In the genomic region with DNA sequence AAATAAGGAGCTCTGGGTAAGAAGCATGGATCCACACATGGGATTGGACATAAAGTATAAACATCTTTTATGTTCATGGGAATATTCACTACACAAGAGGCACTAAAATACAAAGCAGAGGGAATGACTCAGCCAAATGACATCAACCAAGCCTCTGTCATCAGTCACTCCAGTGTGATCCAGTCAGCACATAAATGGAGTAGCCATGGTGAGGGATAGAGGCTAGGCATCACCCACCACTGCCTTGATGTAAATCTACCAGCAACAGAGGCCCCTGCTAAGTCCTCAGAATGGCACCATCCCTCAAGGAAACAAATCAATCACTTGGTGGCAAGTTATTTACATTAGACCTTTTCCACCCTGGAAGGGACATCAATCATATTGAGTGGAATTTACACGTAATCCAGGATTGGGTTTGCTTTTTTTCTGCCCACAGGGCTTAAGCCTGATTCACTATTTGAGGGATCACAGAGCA, we compare ENCODE assay signal across 17 cellular contexts. TPM values are rescaled to one million over a fixed set of nuclear protein-coding genes. Genes with fewer than 3 reads are reported as not detected.
DNase-seq lines count a peak whose midpoint lies in the region; ATAC-seq, FAIRE-seq and TF ChIP-seq lines count a peak whose summit lies in the region.
"Had no signal": no experiment of that assay in that cellular context is flagged by ENCODE, and none has a peak within 500 bp of the region (broad histone marks: within the 10 kb centered on the region; RNA-seq: fewer than 3 reads in every experiment).

No MANE protein-coding gene starts in this region.

- H3K4me3 ChIP-seq in A549 (no peak overlapping the region), fibroblast of the aortic adventitia (ENCODE audit: low read depth, low read length) (no peak overlapping the region)
- H3K4me3 ChIP-seq: esophagus squamous epithelium had no signal

- peaks cover 2% of the 10 kb centered on the region for H3K9me3 Mint-ChIP-seq in stimulated activated effector memory CD8-positive, alpha-beta T cell treated with anti-CD3 and anti-CD28 coated beads, Interleukin-12 subunit alpha, Interleukin-12 subunit beta, amount 100 ng/mL, for 72 hours

- no peak overlapping the region for H3K4me2 ChIP-seq in A549

- H3K9me3 ChIP-seq in A549, result no peaks in the 10 kb centered on the region
- H3K9me3 ChIP-seq: esophagus squamous epithelium had no signal

- H3K4me1 ChIP-seq in A549, result no peaks in the 10 kb centered on the region
- H3K4me1 ChIP-seq: esophagus squamous epithelium had no signal

- peak in 1 of 2 experiments; percentile 42 for DNase-seq in A549 (ENCODE audit: low read depth in 1 of 2, low spot score in 1 of 2)
- DNase-seq in H54 (ENCODE audit: insufficient read length, low spot score), result no peak
- peak; percentile 18 for DNase-seq in SW480 (ENCODE audit: low spot score)
- DNase-seq in fibroblast of the aortic adventitia (ENCODE audit: low read depth), result peak; percentile 54
- no peak for DNase-seq in NCI-H524 treated with DMSO at 0.1 percent for 48 hours (lab: John Stamatoyannopoulos, UW)
- DNase-seq in stimulated activated effector memory CD8-positive, alpha-beta T cell treated with anti-CD3 and anti-CD28 coated beads, Interleukin-12 subunit alpha, Interleukin-12 subunit beta, amount 100 ng/mL, for 72 hours (ENCODE audit: low spot score in 2 of 2), result no peak
- DNase-seq: cortex of kidney, DMS79 treated with DMSO at 0.1 percent for 48 hours, esophagus squamous epithelium, mesendoderm, NCI-H1417 treated with DMSO at 0.1 percent for 48 hours, NCI-H446, occipital lobe, T-helper 1 cell had no signal

- H3K4me3 Mint-ChIP-seq in stimulated activated effector memory CD8-positive, alpha-beta T cell treated with anti-CD3 and anti-CD28 coated beads, Interleukin-12 subunit alpha, Interleukin-12 subunit beta, amount 100 ng/mL, for 72 hours, result no peak overlapping the region

- CTCF ChIA-PET in A549 (lab: Yijun Ruan, JAX), result interaction anchor here (0.8 to 1.3 kb wide), 3 partner anchors 12 to 17 kb away, joined by 3 to 5 read pairs (median 3); no protein-coding TSS in a partner anchor

- H3K36me3 Mint-ChIP-seq in stimulated activated effector memory CD8-positive, alpha-beta T cell treated with anti-CD3 and anti-CD28 coated beads, Interleukin-12 subunit alpha, Interleukin-12 subunit beta, amount 100 ng/mL, for 72 hours, result no peaks in the 10 kb centered on the region

- TF ChIP-seq CTCF in A549 (IDR thresholded peaks at IDR 0.05) (no peak), fibroblast of the aortic adventitia (IDR thresholded peaks at IDR 0.05; ENCODE audit: insufficient read depth, low read length) (no peak)

- no peaks in the 10 kb centered on the region for H3K4me1 Mint-ChIP-seq in stimulated activated effector memory CD8-positive, alpha-beta T cell treated with anti-CD3 and anti-CD28 coated beads, Interleukin-12 subunit alpha, Interleukin-12 subunit beta, amount 100 ng/mL, for 72 hours

- no peak for TF ChIP-seq EP300 in A549 (IDR thresholded peaks at IDR 0.05)

- FAIRE-seq in A549 (lab: Jason Lieb, UNC) (no peak), H54 (lab: Jason Lieb, UNC) (peak; percentile 84)
- FAIRE-seq: GM12892 had no signal

- TF ChIP-seq POLR2A in A549 (IDR thresholded peaks at IDR 0.05; ENCODE audit: low read length) (no peak), H54 (IDR thresholded peaks at IDR 0.05; ENCODE audit: low read depth, low read length) (no peak)

- H3K27ac ChIP-seq in A549, result no peak overlapping the region
- H3K27ac ChIP-seq: esophagus squamous epithelium had no signal

- POLR2A ChIA-PET in A549 (lab: Yijun Ruan, JAX), result no interaction called here

- WGBS in A549 (ENCODE audit: missing lambda C conversion rate), result 21% methylated on average over 1 of the region's 1 CpG

- no peak overlapping the region for H3K27ac Mint-ChIP-seq in stimulated activated effector memory CD8-positive, alpha-beta T cell treated with anti-CD3 and anti-CD28 coated beads, Interleukin-12 subunit alpha, Interleukin-12 subunit beta, amount 100 ng/mL, for 72 hours

- ATAC-seq in A549 (peak; percentile 55 to 68; a peak in 5 of 6 replicates), HG02759 (IDR thresholded peaks at IDR 0.05; ENCODE audit: unreplicated experiment) (no peak), HG03045 (IDR thresholded peaks at IDR 0.05; ENCODE audit: unreplicated experiment) (no peak)
- no peak for ATAC-seq in stimulated activated effector memory CD8-positive, alpha-beta T cell treated with anti-CD3 and anti-CD28 coated beads, Interleukin-12 subunit alpha, Interleukin-12 subunit beta, amount 100 ng/mL, for 72 hours

- TF ChIP-seq RAD21 in A549 (conservative IDR thresholded peaks at IDR 0.05 in 1 of 2, IDR thresholded peaks at IDR 0.05 in 1 of 2), result no peak

TF ChIP-seq in A549, 52 proteins besides CTCF, POLR2A, EP300 and RAD21:
- TF ChIP-seq FOSB (CRISPR knock-in tag; IDR thresholded peaks at IDR 0.05) (no peak), NFE2L2 (conservative IDR thresholded peaks at IDR 0.05; ENCODE audit: low read length) (peak; percentile 21; the same call in 1 of the 2 replicates), TP53 (CRISPR knock-in tag; IDR thresholded peaks at IDR 0.05) (no peak), MAFK (IDR thresholded peaks at IDR 0.05; ENCODE audit: partially characterized antibody) (peak; percentile 29), HOXB5 (CRISPR knock-in tag; IDR thresholded peaks at IDR 0.05) (no peak), JUN (IDR thresholded peaks at IDR 0.05) (no peak), MYC (IDR thresholded peaks at IDR 0.05; ENCODE audit: borderline replicate concordance, low read length) (no peak), CBX2 (IDR thresholded peaks at IDR 0.05; ENCODE audit: borderline replicate concordance, low read depth) (no peak), HMGXB4 (CRISPR knock-in tag; IDR thresholded peaks at IDR 0.05; ENCODE audit: borderline replicate concordance) (no peak), BCL3 (IDR thresholded peaks at IDR 0.05) (no peak)
- TF ChIP-seq, protein P1, sequence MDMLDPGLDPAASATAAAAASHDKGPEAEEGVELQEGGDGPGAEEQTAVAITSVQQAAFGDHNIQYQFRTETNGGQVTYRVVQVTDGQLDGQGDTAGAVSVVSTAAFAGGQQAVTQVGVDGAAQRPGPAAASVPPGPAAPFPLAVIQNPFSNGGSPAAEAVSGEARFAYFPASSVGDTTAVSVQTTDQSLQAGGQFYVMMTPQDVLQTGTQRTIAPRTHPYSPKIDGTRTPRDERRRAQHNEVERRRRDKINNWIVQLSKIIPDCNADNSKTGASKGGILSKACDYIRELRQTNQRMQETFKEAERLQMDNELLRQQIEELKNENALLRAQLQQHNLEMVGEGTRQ (IDR thresholded peaks at IDR 0.05), result no peak

RNA-seq across cellular contexts. Expression of gene VEPH1, which starts 27.3 kb away (rescaled TPM):
- polyA plus RNA-seq in A549 (2011; rRNA removed), result 0.16 and 0.24 TPM in 2 replicates
- polyA plus RNA-seq in A549 (2012; cell fraction: cytosol; rRNA removed), result 0.09 TPM in 1 of 2 replicates, not detected in the other
- 0.05 TPM in 1 of 2 replicates, not detected in the other for polyA plus RNA-seq in A549 (2012; cell fraction: nucleus; rRNA removed)
- 0.04 to 0.09 TPM in 2 of 3 replicates, not detected in the other for polyA plus RNA-seq in A549 (2017; fragmentation: RNase III; extraction: RNeasy Plus Mini Kit Qiagen cat#74134 plus additional on column Dnase treatment)
- 0.63 and 0.83 TPM in 2 replicates for polyA minus RNA-seq in A549 (2011; rRNA and poly(A)+ RNA removed)
- total RNA-seq in fibroblast of the aortic adventitia (ENCODE audit: low replicate concordance), result 27.4 and 152 TPM in 2 replicates
- total RNA-seq: esophagus squamous epithelium had no signal

RNA-seq across cellular contexts. Expression of gene PTX3, which starts 39.3 kb away (rescaled TPM):
- polyA plus RNA-seq in A549 (2011; rRNA removed), result 0.35 and 0.85 TPM in 2 replicates
- polyA plus RNA-seq in A549 (2012; cell fraction: cytosol; rRNA removed), result 0.19 and 0.21 TPM in 2 replicates
- 0.23 and 0.38 TPM in 2 replicates for polyA plus RNA-seq in A549 (2012; cell fraction: nucleus; rRNA removed)
- polyA plus RNA-seq in A549 (2017; fragmentation: RNase III; extraction: RNeasy Plus Mini Kit Qiagen cat#74134 plus additional on column Dnase treatment), result 0.14 to 0.55 TPM (median 0.38 TPM) in 3 replicates
- polyA minus RNA-seq in A549 (2011; rRNA and poly(A)+ RNA removed), result 0.15 and 0.74 TPM in 2 replicates
- total RNA-seq in fibroblast of the aortic adventitia (ENCODE audit: low replicate concordance), result 175 and 216 TPM in 2 replicates

Comparison
In these comparisons a context has a peak if more than half of its experiments do, and no peak if none do; other contexts are left out.
1. ATAC-seq: peak in A549 (2 of 2); none in HG02759 (single experiment), HG03045 (single experiment) and stimulated activated effector memory CD8-positive, alpha-beta T cell treated with anti-CD3 and anti-CD28 coated beads, Interleukin-12 subunit alpha, Interleukin-12 subunit beta, amount 100 ng/mL, for 72 hours (single experiment).
2. DNase-seq: peak in SW480 (single experiment) and fibroblast of the aortic adventitia (single experiment); none in H54 (single experiment), NCI-H524 treated with DMSO at 0.1 percent for 48 hours (single experiment) and stimulated activated effector memory CD8-positive, alpha-beta T cell treated with anti-CD3 and anti-CD28 coated beads, Interleukin-12 subunit alpha, Interleukin-12 subunit beta, amount 100 ng/mL, for 72 hours (0 of 2).